In genomic region chr2:69948032-69948962, GRCh38 we compare ENCODE assay signal across 15 cellular contexts. TPM values are rescaled to one million over a fixed set of nuclear protein-coding genes. Genes with fewer than 3 reads are reported as not detected.
DNase-seq lines count a peak whose midpoint lies in the region; ATAC-seq, FAIRE-seq and TF ChIP-seq lines count a peak whose summit lies in the region.
"Had no signal": no experiment of that assay in that cellular context is flagged by ENCODE, and none has a peak within 500 bp of the region (broad histone marks: within the 10 kb centered on the region; RNA-seq: fewer than 3 reads in every experiment).

No MANE protein-coding gene starts in this region.

- H3K4me3 Mint-ChIP-seq in CD14-positive monocyte: peak overlapping the region in 1 of 2 donors; percentile 23
- H3K4me3 Mint-ChIP-seq: activated naive CD4-positive, alpha-beta T cell treated with anti-CD3 and anti-CD28 coated beads, Interleukin-2, amount 10 ng/mL, durations not matched to agents 7 days and 5 days; memory B cell had no signal

- H3K9ac ChIP-seq in endothelial cell of umbilical vein (replicated peaks; ENCODE audit: extremely low read depth, insufficient read depth, low read length): no peak overlapping the region

- POLR2A ChIA-PET in endothelial cell of umbilical vein (lab: Charles Lee): interaction anchor here (0.8 kb wide), 1 partner anchor 13 kb away, joined by 7 read pairs; no protein-coding TSS in a partner anchor

- no peak for TF ChIP-seq POLR2A in endothelial cell of umbilical vein (IDR thresholded peaks at IDR 0.05; ENCODE audit: low read depth, low read length)

- dilution Hi-C loops in endothelial cell of umbilical vein (cut with MboI; ENCODE audit: extremely low pct_ligation_motif_present, low sequenced_read_pairs): no loop called here

- H3K4me1 ChIP-seq in RWPE2 (ENCODE audit: insufficient read depth, poor library complexity, severe bottlenecking) (peaks cover 33% of the 10 kb centered on the region), endothelial cell of umbilical vein (ENCODE audit: control insufficient read depth, extremely low read depth, insufficient read depth, low read length) (peaks cover 25% of the 10 kb centered on the region), neutrophil (ENCODE audit: control insufficient read depth in 1 of 2, insufficient read depth in 1 of 2, low read depth in 1 of 2, low read length in 1 of 2) (peaks cover 91 to 97% of the 10 kb centered on the region in 2 experiments)
- H3K4me1 ChIP-seq: BE2C had no signal

- CTCF ChIA-PET in endothelial cell of umbilical vein (lab: Charles Lee): interaction anchor here (5.3 kb wide), 1 partner anchor 14 kb away, joined by 19 read pairs; no protein-coding TSS in a partner anchor

- peaks cover 71% of the 10 kb centered on the region for H3K4me1 Mint-ChIP-seq in CD14-positive monocyte

- peaks cover 11 to 15% of the 10 kb centered on the region in 2 donors for H3K36me3 Mint-ChIP-seq in CD14-positive monocyte

- H3K27me3 ChIP-seq in RWPE2 (ENCODE audit: insufficient read depth, poor library complexity, severe bottlenecking): no peaks in the 10 kb centered on the region
- H3K27me3 ChIP-seq in endothelial cell of umbilical vein (ENCODE audit: control insufficient read depth in 2 of 2, insufficient read depth in 2 of 2, low read length in 2 of 2): no peaks in the 10 kb centered on the region
- no peaks in the 10 kb centered on the region for H3K27me3 ChIP-seq in neutrophil
- H3K27me3 ChIP-seq: BE2C, ovary had no signal

- ATAC-seq in RWPE2 (ENCODE audit: low read depth) (no peak), HG03342 (IDR thresholded peaks at IDR 0.05; ENCODE audit: unreplicated experiment) (no peak), GM19452 (IDR thresholded peaks at IDR 0.05; ENCODE audit: unreplicated experiment) (no peak), HG03159 (IDR thresholded peaks at IDR 0.05; ENCODE audit: unreplicated experiment) (no peak)

- no peaks in the 10 kb centered on the region for H3K27me3 Mint-ChIP-seq in CD14-positive monocyte (ENCODE audit: low read depth in 3 of 3)

- peak overlapping the region; percentile 96 for H3K27ac ChIP-seq in RWPE2 (ENCODE audit: poor library complexity, severe bottlenecking)
- no peak overlapping the region for H3K27ac ChIP-seq in endothelial cell of umbilical vein (ENCODE audit: insufficient read depth, low read depth, low read length)
- peak overlapping the region; percentile 99 for H3K27ac ChIP-seq in neutrophil
- H3K27ac ChIP-seq: ovary had no signal

- no peak for FAIRE-seq in endothelial cell of umbilical vein (lab: Jason Lieb, UNC)
- FAIRE-seq: GM12892, TTC549 had no signal

- no peaks in the 10 kb centered on the region for H3K36me3 ChIP-seq in RWPE2 (ENCODE audit: low read depth)
- H3K36me3 ChIP-seq in endothelial cell of umbilical vein (ENCODE audit: control insufficient read depth in 2 of 2, extremely low read depth in 1 of 2, insufficient read depth in 2 of 2, low read length in 2 of 2): no peaks in the 10 kb centered on the region
- H3K36me3 ChIP-seq in neutrophil: peaks cover 16% of the 10 kb centered on the region
- H3K36me3 ChIP-seq: BE2C, ovary had no signal

- H3K9me1 ChIP-seq in endothelial cell of umbilical vein (replicated peaks; ENCODE audit: control insufficient read depth, extremely low read depth, insufficient read depth, low read length): no peaks in the 10 kb centered on the region

- no TSS peak for BruUV-seq in endothelial cell of umbilical vein (replicated peaks; lab: Mats Ljungman, UMichigan)

- H2AFZ ChIP-seq in endothelial cell of umbilical vein (ENCODE audit: low read depth, low read length): peak overlapping the region; percentile 33

- H3K4me2 ChIP-seq in endothelial cell of umbilical vein (ENCODE audit: insufficient read depth, low read length): no peak overlapping the region

- DNase-seq in CD14-positive monocyte (ENCODE audit: low spot score) (no peak), RWPE2 (ENCODE audit: low spot score) (no peak), endothelial cell of umbilical vein (ENCODE audit: low read depth, low spot score) (no peak), SKM-1 (lab: John Stamatoyannopoulos, UW; ENCODE audit: unreplicated experiment) (no peak)
- DNase-seq: activated naive CD4-positive, alpha-beta T cell treated with anti-CD3 and anti-CD28 coated beads, Interleukin-2, amount 10 ng/mL, durations not matched to agents 7 days and 5 days; BE2C; ovary; SHP77 had no signal

- H3K4me3 ChIP-seq in RWPE2 (ENCODE audit: severe bottlenecking) (no peak overlapping the region), endothelial cell of umbilical vein (replicated peaks in 1 of 3; ENCODE audit: insufficient read depth in 1 of 3, low read depth in 1 of 3, low read length in 3 of 3) (no peak overlapping the region), neutrophil (ENCODE audit: low read depth in 1 of 2, low read length in 1 of 2) (peak overlapping the region; percentile 44 to 45)
- H3K4me3 ChIP-seq: ovary had no signal

- peak overlapping the region in 6 of 7 donors; percentile 5 to 98 (median 97) for H3K27ac Mint-ChIP-seq in CD14-positive monocyte
- H3K27ac Mint-ChIP-seq: memory B cell had no signal

- peaks cover 0 to 2% (median 0%) of the 10 kb centered on the region in 7 donors for H3K9me3 Mint-ChIP-seq in CD14-positive monocyte
- H3K9me3 Mint-ChIP-seq: activated naive CD4-positive, alpha-beta T cell treated with anti-CD3 and anti-CD28 coated beads, Interleukin-2, amount 10 ng/mL, durations not matched to agents 7 days and 5 days; memory B cell had no signal

- TF ChIP-seq CTCF in CD14-positive monocyte (IDR thresholded peaks at IDR 0.05): no peak
- TF ChIP-seq CTCF in RWPE2 (IDR thresholded peaks at IDR 0.05; ENCODE audit: poor library complexity, severe bottlenecking): no peak
- TF ChIP-seq CTCF in endothelial cell of umbilical vein (IDR thresholded peaks at IDR 0.05; ENCODE audit: extremely low read depth in 1 of 2, insufficient read depth in 1 of 2, low read depth in 1 of 2, low read length in 2 of 2): no peak
- TF ChIP-seq CTCF in neutrophil (IDR thresholded peaks at IDR 0.05): no peak

- H4K20me1 ChIP-seq in endothelial cell of umbilical vein (replicated peaks; ENCODE audit: control insufficient read depth, extremely low read depth, insufficient read depth, low read length): no peaks in the 10 kb centered on the region

- H3K9me3 ChIP-seq in RWPE2 (ENCODE audit: severe bottlenecking): no peaks in the 10 kb centered on the region
- no peaks in the 10 kb centered on the region for H3K9me3 ChIP-seq in endothelial cell of umbilical vein (replicated peaks; ENCODE audit: control insufficient read depth, insufficient read depth, low read length)
- H3K9me3 ChIP-seq in neutrophil: no peaks in the 10 kb centered on the region
- H3K9me3 ChIP-seq: BE2C, ovary had no signal

- H3K79me2 ChIP-seq in endothelial cell of umbilical vein (ENCODE audit: control insufficient read depth, insufficient read depth, low read length): no peaks in the 10 kb centered on the region

- intact Hi-C loops in CD14-positive monocyte (cut with micrococcal nuclease): loop anchor here in 1 of 2 donors (5.0 kb wide), 1 partner anchor 36 kb away; no protein-coding TSS in a partner anchor
- intact Hi-C loops in endothelial cell of umbilical vein (cut with micrococcal nuclease): loop anchor here (5.0 kb wide), 1 partner anchor 54 kb away; no protein-coding TSS in a partner anchor

TF ChIP-seq in endothelial cell of umbilical vein, 7 proteins besides CTCF, POLR2A, EP300 and RAD21 (continues in another document):
- TF ChIP-seq GATA2 (IDR thresholded peaks at IDR 0.05; ENCODE audit: insufficient read depth, insufficient read length, low read depth, low read length) (no peak), JUN (IDR thresholded peaks at IDR 0.05; ENCODE audit: borderline replicate concordance, insufficient read depth, insufficient read length, low read depth) (no peak), MYC (IDR thresholded peaks at IDR 0.05; ENCODE audit: low read depth, low read length) (no peak), POLR2AphosphoS5 (IDR thresholded peaks at IDR 0.05; ENCODE audit: insufficient read depth, low read depth, low read length) (no peak), FOS (IDR thresholded peaks at IDR 0.05; ENCODE audit: borderline replicate concordance, insufficient read depth, low read length) (no peak)
- TF ChIP-seq, protein P1, sequence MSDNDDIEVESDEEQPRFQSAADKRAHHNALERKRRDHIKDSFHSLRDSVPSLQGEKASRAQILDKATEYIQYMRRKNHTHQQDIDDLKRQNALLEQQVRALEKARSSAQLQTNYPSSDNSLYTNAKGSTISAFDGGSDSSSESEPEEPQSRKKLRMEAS (IDR thresholded peaks at IDR 0.05; ENCODE audit: insufficient read depth, insufficient read length): no peak

RNA-seq across cellular contexts. Expression of gene ASPRV1, which starts 13.1 kb away (rescaled TPM):
- under 1 TPM; 0.25 to 0.27 TPM for polyA plus RNA-seq in CD14-positive monocyte
- total RNA-seq in endothelial cell of umbilical vein: 0.15 and 0.48 TPM in 2 replicates
- polyA plus RNA-seq in endothelial cell of umbilical vein: 0.19 and 0.22 TPM in 2 replicates
- polyA plus RNA-seq in endothelial cell of umbilical vein (2011; cell fraction: cytosol; rRNA removed): 0.17 and 0.24 TPM in 2 replicates
- polyA plus RNA-seq in endothelial cell of umbilical vein (2011; cell fraction: nucleus; rRNA removed): 0.43 and 0.76 TPM in 2 replicates
- 0.19 and 0.38 TPM in 2 replicates for polyA plus RNA-seq in endothelial cell of umbilical vein (2012)
- 0.21 and 0.56 TPM in 2 replicates for polyA minus RNA-seq in endothelial cell of umbilical vein
- not detected for polyA minus RNA-seq in endothelial cell of umbilical vein (2011; cell fraction: cytosol; rRNA and poly(A)+ RNA removed)
- polyA minus RNA-seq in endothelial cell of umbilical vein (2011; cell fraction: nucleus; rRNA and poly(A)+ RNA removed): not detected in 2 replicates

RNA-seq across cellular contexts. Expression of gene MXD1, which starts 33.4 kb away (rescaled TPM):
- 100 to 1,000 TPM in 1 of 2 donors, 10 to 100 TPM in 1; 83.1 to 112 TPM for polyA plus RNA-seq in CD14-positive monocyte
- 10.6 and 11.7 TPM in 2 replicates for total RNA-seq in endothelial cell of umbilical vein
- 5.5 and 6.7 TPM in 2 replicates for polyA plus RNA-seq in endothelial cell of umbilical vein
- polyA plus RNA-seq in endothelial cell of umbilical vein (2011; cell fraction: cytosol; rRNA removed): 5.2 and 5.8 TPM in 2 replicates
- 16.3 and 22.0 TPM in 2 replicates for polyA plus RNA-seq in endothelial cell of umbilical vein (2011; cell fraction: nucleus; rRNA removed)
- 6.6 and 6.7 TPM in 2 replicates for polyA plus RNA-seq in endothelial cell of umbilical vein (2012)
- 8.2 and 11.4 TPM in 2 replicates for polyA minus RNA-seq in endothelial cell of umbilical vein
- 5.6 TPM for polyA minus RNA-seq in endothelial cell of umbilical vein (2011; cell fraction: cytosol; rRNA and poly(A)+ RNA removed)
- 13.9 and 16.8 TPM in 2 replicates for polyA minus RNA-seq in endothelial cell of umbilical vein (2011; cell fraction: nucleus; rRNA and poly(A)+ RNA removed)

RNA-seq across cellular contexts. Expression of gene SNRNP27, which starts 54.5 kb away (rescaled TPM):
- polyA plus RNA-seq in CD14-positive monocyte (10 to 100 TPM; 47.4 to 54.8 TPM), endothelial cell of umbilical vein (9.1 and 12.7 TPM in 2 replicates)
- 43.2 and 50.6 TPM in 2 replicates for total RNA-seq in endothelial cell of umbilical vein
- 36.3 and 39.5 TPM in 2 replicates for polyA plus RNA-seq in endothelial cell of umbilical vein (2011; cell fraction: cytosol; rRNA removed)
- 19.7 and 37.5 TPM in 2 replicates for polyA plus RNA-seq in endothelial cell of umbilical vein (2011; cell fraction: nucleus; rRNA removed)
- 33.5 and 42.3 TPM in 2 replicates for polyA plus RNA-seq in endothelial cell of umbilical vein (2012)
- 3.7 and 5.1 TPM in 2 replicates for polyA minus RNA-seq in endothelial cell of umbilical vein
- 8.6 TPM for polyA minus RNA-seq in endothelial cell of umbilical vein (2011; cell fraction: cytosol; rRNA and poly(A)+ RNA removed)
- polyA minus RNA-seq in endothelial cell of umbilical vein (2011; cell fraction: nucleus; rRNA and poly(A)+ RNA removed): 7.2 and 8.3 TPM in 2 replicates

Comparison
In these comparisons a context has a peak if more than half of its experiments do, and no peak if none do; other contexts are left out.
1. H3K4me3 ChIP-seq: peak in neutrophil (2 of 2); none in RWPE2 (single experiment) and endothelial cell of umbilical vein (0 of 3).